In the genomic region with DNA sequence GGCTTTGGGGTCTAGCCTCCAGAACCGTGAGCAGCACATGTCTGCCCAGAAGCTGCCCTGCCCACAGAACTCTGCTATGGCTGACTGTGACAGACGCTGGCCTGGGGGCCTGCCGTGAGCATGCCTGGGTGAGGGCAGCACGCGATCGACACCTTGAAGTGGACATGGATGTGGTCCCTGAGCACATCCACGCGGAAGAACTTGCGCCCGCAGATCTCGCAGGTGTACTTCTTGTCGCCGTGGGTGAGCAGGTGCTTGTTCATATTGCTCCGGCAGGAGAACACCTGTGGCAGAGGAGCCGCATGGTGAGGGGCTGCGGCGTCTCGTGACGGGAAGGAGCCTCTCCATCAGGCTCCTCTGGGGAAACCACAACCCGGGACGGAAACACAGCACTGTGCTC, we compare ENCODE assay signal across 19 cellular contexts. TPM values are rescaled to one million over a fixed set of nuclear protein-coding genes. Genes with fewer than 3 reads are reported as not detected.
"Had no signal": no experiment of that assay in that cellular context is flagged by ENCODE, and none has a peak within 500 bp of the region (broad histone marks: within the 10 kb centered on the region; RNA-seq: fewer than 3 reads in every experiment).

No MANE protein-coding gene starts in this region.

- FAIRE-seq: colon, TTC549 had no signal

- H3K9me3 ChIP-seq: gastroesophageal sphincter, heart right ventricle, prostate gland had no signal

- DNase-seq: activated CD4-positive, alpha-beta T cell treated with anti-CD3 and anti-CD28 coated beads for 48 hours; activated CD8-positive, alpha-beta memory T cell treated with anti-CD3 and anti-CD28 coated beads, Interleukin-2, amount 50 U/mL, for 4 hours; activated CD8-positive, alpha-beta T cell treated with anti-CD3 and anti-CD28 coated beads for 36 hours; activated T-cell treated with anti-CD3 and anti-CD28 coated beads, Interleukin-2, amount 50 U/mL, for 72 hours; caudate nucleus; erythroblast; heart right ventricle; nephron progenitor cell; T-helper 2 cell had no signal

- ATAC-seq: activated CD8-positive, alpha-beta T cell treated with anti-CD3 and anti-CD28 coated beads for 36 hours; activated T-cell treated with anti-CD3 and anti-CD28 coated beads, Interleukin-2, amount 50 U/mL, for 72 hours; gastroesophageal sphincter; heart right ventricle; right cardiac atrium; WTC11 had no signal

- H3K4me3 ChIP-seq: gastroesophageal sphincter, heart right ventricle, prostate gland, smooth muscle cell had no signal

- H3K27ac Mint-ChIP-seq: activated CD8-positive, alpha-beta T cell treated with anti-CD3 and anti-CD28 coated beads for 36 hours; activated T-cell treated with anti-CD3 and anti-CD28 coated beads, Interleukin-2, amount 50 U/mL, for 72 hours; mesothelial cell of epicardium; nephron progenitor cell; stimulated activated naive CD8-positive, alpha-beta T cell treated with anti-CD3 and anti-CD28 coated beads, Interleukin-15, Interleukin-2, amounts not matched to agents 100 ng/mL and 50 ng/mL, for 24 hours; WTC11 had no signal

- H3K9me3 Mint-ChIP-seq: activated CD8-positive, alpha-beta T cell treated with anti-CD3 and anti-CD28 coated beads for 36 hours; activated T-cell treated with anti-CD3 and anti-CD28 coated beads, Interleukin-2, amount 50 U/mL, for 72 hours; mesothelial cell of epicardium; nephron progenitor cell; stimulated activated naive CD8-positive, alpha-beta T cell treated with anti-CD3 and anti-CD28 coated beads, Interleukin-15, Interleukin-2, amounts not matched to agents 100 ng/mL and 50 ng/mL, for 24 hours; WTC11 had no signal

- H3K4me1 ChIP-seq: gastroesophageal sphincter, heart right ventricle, prostate gland had no signal

- H3K27me3 ChIP-seq: gastroesophageal sphincter, heart right ventricle had no signal

- H3K27me3 Mint-ChIP-seq: activated CD8-positive, alpha-beta T cell treated with anti-CD3 and anti-CD28 coated beads for 36 hours; stimulated activated naive CD8-positive, alpha-beta T cell treated with anti-CD3 and anti-CD28 coated beads, Interleukin-15, Interleukin-2, amounts not matched to agents 100 ng/mL and 50 ng/mL, for 24 hours had no signal

- H3K4me1 Mint-ChIP-seq: mesothelial cell of epicardium, WTC11 had no signal

- H3K27ac ChIP-seq: gastroesophageal sphincter, heart right ventricle, prostate gland had no signal

- H3K36me3 ChIP-seq: prostate gland had no signal

- H3K4me2 ChIP-seq: smooth muscle cell had no signal

- H3K4me3 Mint-ChIP-seq: activated CD8-positive, alpha-beta T cell treated with anti-CD3 and anti-CD28 coated beads for 36 hours; activated T-cell treated with anti-CD3 and anti-CD28 coated beads, Interleukin-2, amount 50 U/mL, for 72 hours; mesothelial cell of epicardium; nephron progenitor cell; stimulated activated naive CD8-positive, alpha-beta T cell treated with anti-CD3 and anti-CD28 coated beads, Interleukin-15, Interleukin-2, amounts not matched to agents 100 ng/mL and 50 ng/mL, for 24 hours; WTC11 had no signal

RNA-seq across cellular contexts. Expression of gene RIPK4, which starts 56.3 kb away (rescaled TPM):
- total RNA-seq: temporal lobe had no signal
